In the genomic region with DNA sequence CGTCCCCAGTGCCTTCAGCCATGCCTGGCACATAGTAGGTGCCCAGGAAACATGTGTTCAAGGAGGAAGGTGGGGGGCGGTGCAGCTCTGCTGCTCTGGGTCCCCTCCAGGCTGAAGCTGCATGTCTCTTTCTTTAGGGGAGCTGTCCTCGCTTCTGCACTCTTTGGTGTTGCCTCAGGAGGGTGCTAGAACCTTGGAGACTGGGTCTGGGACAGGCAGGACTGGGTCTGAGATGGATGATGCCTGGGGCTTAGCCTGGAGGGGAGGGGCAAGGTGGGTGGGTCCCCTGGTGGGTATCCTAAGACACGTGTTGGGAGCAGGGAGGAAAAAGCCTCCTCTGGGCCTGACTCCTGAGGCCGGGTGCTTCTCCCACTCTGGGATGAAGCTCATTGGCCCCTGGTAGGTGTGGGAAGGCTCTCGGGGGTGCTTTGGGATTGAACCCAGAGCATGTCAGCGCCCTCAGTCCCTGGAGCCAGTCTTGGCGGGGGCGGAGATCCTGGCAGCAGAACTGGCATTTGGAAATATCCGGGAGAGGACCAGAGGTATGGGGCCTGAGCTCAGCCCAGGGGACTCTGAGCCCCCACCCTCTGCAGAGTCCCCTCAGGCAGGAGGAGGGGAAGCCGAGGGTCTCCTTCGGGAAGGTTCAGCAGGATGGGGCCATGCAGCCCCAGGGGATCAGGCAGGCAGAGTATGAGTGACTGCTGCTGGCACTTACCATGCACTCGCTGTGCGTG, we compare ENCODE assay signal across 1 cellular context.
TF ChIP-seq lines count a peak whose summit lies in the region.

No MANE protein-coding gene starts in this region.

TF ChIP-seq in GM23338, 12 proteins besides CTCF, POLR2A, EP300 and RAD21 (continued from another document):
- TF ChIP-seq, protein P1, sequence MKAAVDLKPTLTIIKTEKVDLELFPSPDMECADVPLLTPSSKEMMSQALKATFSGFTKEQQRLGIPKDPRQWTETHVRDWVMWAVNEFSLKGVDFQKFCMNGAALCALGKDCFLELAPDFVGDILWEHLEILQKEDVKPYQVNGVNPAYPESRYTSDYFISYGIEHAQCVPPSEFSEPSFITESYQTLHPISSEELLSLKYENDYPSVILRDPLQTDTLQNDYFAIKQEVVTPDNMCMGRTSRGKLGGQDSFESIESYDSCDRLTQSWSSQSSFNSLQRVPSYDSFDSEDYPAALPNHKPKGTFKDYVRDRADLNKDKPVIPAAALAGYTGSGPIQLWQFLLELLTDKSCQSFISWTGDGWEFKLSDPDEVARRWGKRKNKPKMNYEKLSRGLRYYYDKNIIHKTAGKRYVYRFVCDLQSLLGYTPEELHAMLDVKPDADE (IDR thresholded peaks at IDR 0.05): no peak
- TF ChIP-seq CREB1 (CRISPR knock-in tag; IDR thresholded peaks at IDR 0.05; ENCODE audit: low read depth): no peak
- no peak for TF ChIP-seq EZH2 (IDR thresholded peaks at IDR 0.05; ENCODE audit: low read depth, unreplicated experiment)
- no peak for TF ChIP-seq ZNF331 (CRISPR knock-in tag; IDR thresholded peaks at IDR 0.05; ENCODE audit: low read depth)
- TF ChIP-seq, protein P2, sequence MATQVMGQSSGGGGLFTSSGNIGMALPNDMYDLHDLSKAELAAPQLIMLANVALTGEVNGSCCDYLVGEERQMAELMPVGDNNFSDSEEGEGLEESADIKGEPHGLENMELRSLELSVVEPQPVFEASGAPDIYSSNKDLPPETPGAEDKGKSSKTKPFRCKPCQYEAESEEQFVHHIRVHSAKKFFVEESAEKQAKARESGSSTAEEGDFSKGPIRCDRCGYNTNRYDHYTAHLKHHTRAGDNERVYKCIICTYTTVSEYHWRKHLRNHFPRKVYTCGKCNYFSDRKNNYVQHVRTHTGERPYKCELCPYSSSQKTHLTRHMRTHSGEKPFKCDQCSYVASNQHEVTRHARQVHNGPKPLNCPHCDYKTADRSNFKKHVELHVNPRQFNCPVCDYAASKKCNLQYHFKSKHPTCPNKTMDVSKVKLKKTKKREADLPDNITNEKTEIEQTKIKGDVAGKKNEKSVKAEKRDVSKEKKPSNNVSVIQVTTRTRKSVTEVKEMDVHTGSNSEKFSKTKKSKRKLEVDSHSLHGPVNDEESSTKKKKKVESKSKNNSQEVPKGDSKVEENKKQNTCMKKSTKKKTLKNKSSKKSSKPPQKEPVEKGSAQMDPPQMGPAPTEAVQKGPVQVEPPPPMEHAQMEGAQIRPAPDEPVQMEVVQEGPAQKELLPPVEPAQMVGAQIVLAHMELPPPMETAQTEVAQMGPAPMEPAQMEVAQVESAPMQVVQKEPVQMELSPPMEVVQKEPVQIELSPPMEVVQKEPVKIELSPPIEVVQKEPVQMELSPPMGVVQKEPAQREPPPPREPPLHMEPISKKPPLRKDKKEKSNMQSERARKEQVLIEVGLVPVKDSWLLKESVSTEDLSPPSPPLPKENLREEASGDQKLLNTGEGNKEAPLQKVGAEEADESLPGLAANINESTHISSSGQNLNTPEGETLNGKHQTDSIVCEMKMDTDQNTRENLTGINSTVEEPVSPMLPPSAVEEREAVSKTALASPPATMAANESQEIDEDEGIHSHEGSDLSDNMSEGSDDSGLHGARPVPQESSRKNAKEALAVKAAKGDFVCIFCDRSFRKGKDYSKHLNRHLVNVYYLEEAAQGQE (IDR thresholded peaks at IDR 0.05; ENCODE audit: unreplicated experiment): no peak
- TF ChIP-seq NANOG (IDR thresholded peaks at IDR 0.05; ENCODE audit: borderline replicate concordance): no peak
- no peak for TF ChIP-seq STAT1 (IDR thresholded peaks at IDR 0.05; ENCODE audit: unreplicated experiment)
- no peak for TF ChIP-seq ZNF114 (CRISPR knock-in tag; IDR thresholded peaks at IDR 0.05)
- TF ChIP-seq, protein P3, sequence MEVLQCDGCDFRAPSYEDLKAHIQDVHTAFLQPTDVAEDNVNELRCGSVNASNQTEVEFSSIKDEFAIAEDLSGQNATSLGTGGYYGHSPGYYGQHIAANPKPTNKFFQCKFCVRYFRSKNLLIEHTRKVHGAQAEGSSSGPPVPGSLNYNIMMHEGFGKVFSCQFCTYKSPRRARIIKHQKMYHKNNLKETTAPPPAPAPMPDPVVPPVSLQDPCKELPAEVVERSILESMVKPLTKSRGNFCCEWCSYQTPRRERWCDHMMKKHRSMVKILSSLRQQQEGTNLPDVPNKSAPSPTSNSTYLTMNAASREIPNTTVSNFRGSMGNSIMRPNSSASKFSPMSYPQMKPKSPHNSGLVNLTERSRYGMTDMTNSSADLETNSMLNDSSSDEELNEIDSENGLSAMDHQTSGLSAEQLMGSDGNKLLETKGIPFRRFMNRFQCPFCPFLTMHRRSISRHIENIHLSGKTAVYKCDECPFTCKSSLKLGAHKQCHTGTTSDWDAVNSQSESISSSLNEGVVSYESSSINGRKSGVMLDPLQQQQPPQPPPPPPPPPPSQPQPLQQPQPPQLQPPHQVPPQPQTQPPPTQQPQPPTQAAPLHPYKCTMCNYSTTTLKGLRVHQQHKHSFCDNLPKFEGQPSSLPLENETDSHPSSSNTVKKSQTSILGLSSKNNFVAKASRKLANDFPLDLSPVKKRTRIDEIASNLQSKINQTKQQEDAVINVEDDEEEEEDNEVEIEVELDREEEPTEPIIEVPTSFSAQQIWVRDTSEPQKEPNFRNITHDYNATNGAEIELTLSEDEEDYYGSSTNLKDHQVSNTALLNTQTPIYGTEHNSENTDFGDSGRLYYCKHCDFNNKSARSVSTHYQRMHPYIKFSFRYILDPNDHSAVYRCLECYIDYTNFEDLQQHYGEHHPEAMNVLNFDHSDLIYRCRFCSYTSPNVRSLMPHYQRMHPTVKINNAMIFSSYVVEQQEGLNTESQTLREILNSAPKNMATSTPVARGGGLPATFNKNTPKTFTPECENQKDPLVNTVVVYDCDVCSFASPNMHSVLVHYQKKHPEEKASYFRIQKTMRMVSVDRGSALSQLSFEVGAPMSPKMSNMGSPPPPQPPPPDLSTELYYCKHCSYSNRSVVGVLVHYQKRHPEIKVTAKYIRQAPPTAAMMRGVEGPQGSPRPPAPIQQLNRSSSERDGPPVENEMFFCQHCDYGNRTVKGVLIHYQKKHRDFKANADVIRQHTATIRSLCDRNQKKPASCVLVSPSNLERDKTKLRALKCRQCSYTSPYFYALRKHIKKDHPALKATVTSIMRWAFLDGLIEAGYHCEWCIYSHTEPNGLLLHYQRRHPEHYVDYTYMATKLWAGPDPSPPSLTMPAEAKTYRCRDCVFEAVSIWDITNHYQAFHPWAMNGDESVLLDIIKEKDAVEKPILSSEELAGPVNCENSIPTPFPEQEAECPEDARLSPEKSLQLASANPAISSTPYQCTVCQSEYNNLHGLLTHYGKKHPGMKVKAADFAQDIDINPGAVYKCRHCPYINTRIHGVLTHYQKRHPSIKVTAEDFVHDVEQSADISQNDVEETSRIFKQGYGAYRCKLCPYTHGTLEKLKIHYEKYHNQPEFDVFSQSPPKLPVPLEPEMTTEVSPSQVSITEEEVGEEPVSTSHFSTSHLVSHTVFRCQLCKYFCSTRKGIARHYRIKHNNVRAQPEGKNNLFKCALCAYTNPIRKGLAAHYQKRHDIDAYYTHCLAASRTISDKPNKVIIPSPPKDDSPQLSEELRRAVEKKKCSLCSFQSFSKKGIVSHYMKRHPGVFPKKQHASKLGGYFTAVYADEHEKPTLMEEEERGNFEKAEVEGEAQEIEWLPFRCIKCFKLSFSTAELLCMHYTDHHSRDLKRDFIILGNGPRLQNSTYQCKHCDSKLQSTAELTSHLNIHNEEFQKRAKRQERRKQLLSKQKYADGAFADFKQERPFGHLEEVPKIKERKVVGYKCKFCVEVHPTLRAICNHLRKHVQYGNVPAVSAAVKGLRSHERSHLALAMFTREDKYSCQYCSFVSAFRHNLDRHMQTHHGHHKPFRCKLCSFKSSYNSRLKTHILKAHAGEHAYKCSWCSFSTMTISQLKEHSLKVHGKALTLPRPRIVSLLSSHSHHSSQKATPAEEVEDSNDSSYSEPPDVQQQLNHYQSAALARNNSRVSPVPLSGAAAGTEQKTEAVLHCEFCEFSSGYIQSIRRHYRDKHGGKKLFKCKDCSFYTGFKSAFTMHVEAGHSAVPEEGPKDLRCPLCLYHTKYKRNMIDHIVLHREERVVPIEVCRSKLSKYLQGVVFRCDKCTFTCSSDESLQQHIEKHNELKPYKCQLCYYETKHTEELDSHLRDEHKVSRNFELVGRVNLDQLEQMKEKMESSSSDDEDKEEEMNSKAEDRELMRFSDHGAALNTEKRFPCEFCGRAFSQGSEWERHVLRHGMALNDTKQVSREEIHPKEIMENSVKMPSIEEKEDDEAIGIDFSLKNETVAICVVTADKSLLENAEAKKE (CRISPR knock-in tag; IDR thresholded peaks at IDR 0.05): no peak
